In the genomic region with DNA sequence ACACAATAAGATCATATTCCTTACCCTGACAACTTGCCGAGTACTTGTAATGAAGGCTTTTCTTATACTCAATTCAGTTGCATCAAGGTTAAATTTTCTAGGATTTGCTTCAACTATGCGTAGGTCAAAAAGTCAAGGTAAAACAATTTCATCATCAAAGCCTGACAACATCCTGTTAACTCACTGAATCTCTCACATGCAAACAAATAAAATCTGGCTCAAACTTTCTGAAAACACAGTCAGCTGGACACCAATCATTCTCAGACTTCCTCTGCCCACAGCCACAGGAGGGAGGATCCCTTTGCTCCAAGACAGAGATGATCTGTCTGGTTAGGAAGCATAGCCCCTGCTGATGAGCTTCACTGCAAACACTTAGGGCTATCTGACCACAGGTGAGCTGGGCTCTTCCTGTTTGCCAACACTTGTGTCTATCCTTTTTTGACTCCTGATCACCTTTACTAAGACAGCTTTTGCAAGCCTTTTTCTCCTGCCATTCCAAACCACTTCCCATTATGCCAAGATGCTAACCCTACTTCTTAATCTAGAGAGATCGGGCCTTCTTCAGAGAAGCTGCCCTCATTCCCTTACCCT, we compare ENCODE assay signal across 18 cellular contexts. TPM values are rescaled to one million over a fixed set of nuclear protein-coding genes. Genes with fewer than 3 reads are reported as not detected.
A peak's percentile ranks its signal among the peaks of the same experiment; 100 is the strongest.
DNase-seq lines count a peak whose midpoint lies in the region; ATAC-seq and TF ChIP-seq lines count a peak whose summit lies in the region.
"Had no signal": no experiment of that assay in that cellular context is flagged by ENCODE, and none has a peak within 500 bp of the region (broad histone marks: within the 10 kb centered on the region; RNA-seq: fewer than 3 reads in every experiment).

No MANE protein-coding gene starts in this region.

- no peak overlapping the region for H2AK5ac ChIP-seq in IMR-90 (ENCODE audit: low read depth, low read length)

- no peak overlapping the region for H4K8ac ChIP-seq in IMR-90 (ENCODE audit: low read depth in 2 of 2, low read length in 2 of 2)

- ATAC-seq in IMR-90 (ENCODE audit: low read depth), result no peak
- no peak for ATAC-seq in stimulated activated effector memory CD8-positive, alpha-beta T cell treated with anti-CD3 and anti-CD28 coated beads, Interleukin-12 subunit alpha, Interleukin-12 subunit beta, amount 100 ng/mL, for 72 hours
- no peak for ATAC-seq in GM21390 (IDR thresholded peaks at IDR 0.05; ENCODE audit: unreplicated experiment)
- ATAC-seq: HCT116 had no signal

- H3K23ac ChIP-seq in IMR-90 (ENCODE audit: low read depth, low read length), result peak overlapping the region; percentile 74; the same call in 1 of the 2 replicates

- peaks cover 82% of the 10 kb centered on the region for H3K36me3 Mint-ChIP-seq in nephron progenitor cell (ENCODE audit: low read depth)
- H3K36me3 Mint-ChIP-seq in stimulated activated effector memory CD8-positive, alpha-beta T cell treated with anti-CD3 and anti-CD28 coated beads, Interleukin-12 subunit alpha, Interleukin-12 subunit beta, amount 100 ng/mL, for 72 hours, result peaks cover 93% of the 10 kb centered on the region

- peak overlapping the region; percentile 32; the same call in 1 of the 2 replicates for H3K14ac ChIP-seq in IMR-90 (replicated peaks; ENCODE audit: low read depth, low read length)

- no peak overlapping the region for H2AK9ac ChIP-seq in IMR-90 (replicated peaks; ENCODE audit: low read depth, low read length, poor library complexity)

- intact Hi-C loops in IMR-90 (cut with micrococcal nuclease), result no loop called here

- TF ChIP-seq CTCF in IMR-90 (conservative IDR thresholded peaks at IDR 0.05; ENCODE audit: low read depth, low read length) (no peak), fibroblast of villous mesenchyme (IDR thresholded peaks at IDR 0.05; ENCODE audit: insufficient read depth, low read depth, low read length) (no peak), nephron progenitor cell (IDR thresholded peaks at IDR 0.05) (no peak)

- H2BK15ac ChIP-seq in IMR-90 (ENCODE audit: low read depth, low read length), result no peak overlapping the region

- H3K9me3 Mint-ChIP-seq in nephron progenitor cell, result peaks cover 12% of the 10 kb centered on the region
- no peaks in the 10 kb centered on the region for H3K9me3 Mint-ChIP-seq in stimulated activated effector memory CD8-positive, alpha-beta T cell treated with anti-CD3 and anti-CD28 coated beads, Interleukin-12 subunit alpha, Interleukin-12 subunit beta, amount 100 ng/mL, for 72 hours
- H3K9me3 Mint-ChIP-seq: CD4-positive, alpha-beta T cell; HFFc6 had no signal

- peaks cover 3% of the 10 kb centered on the region for H3K27me3 Mint-ChIP-seq in nephron progenitor cell (ENCODE audit: low read depth, poor library complexity)
- H3K27me3 Mint-ChIP-seq: CD4-positive, alpha-beta T cell had no signal

- no peak overlapping the region for H3K27ac Mint-ChIP-seq in nephron progenitor cell
- no peak overlapping the region for H3K27ac Mint-ChIP-seq in stimulated activated effector memory CD8-positive, alpha-beta T cell treated with anti-CD3 and anti-CD28 coated beads, Interleukin-12 subunit alpha, Interleukin-12 subunit beta, amount 100 ng/mL, for 72 hours
- H3K27ac Mint-ChIP-seq: CD4-positive, alpha-beta T cell; HFFc6 had no signal

- no peak overlapping the region for H3K27ac ChIP-seq in IMR-90 (ENCODE audit: insufficient read depth, low read length)
- H3K27ac ChIP-seq: C4-2B had no signal

- peaks cover 21 to 56% of the 10 kb centered on the region in 2 experiments for H3K79me1 ChIP-seq in IMR-90 (ENCODE audit: low read depth in 1 of 2, low read length in 2 of 2)

- H2BK5ac ChIP-seq in IMR-90 (ENCODE audit: low read depth, low read length, poor library complexity, severe bottlenecking), result no peak overlapping the region

- no peak overlapping the region for H3K18ac ChIP-seq in IMR-90 (ENCODE audit: low read depth, low read length)

- H3K4ac ChIP-seq in IMR-90 (ENCODE audit: low read depth, low read length), result no peak overlapping the region

- no peak for DNase-seq in IMR-90
- peak; percentile 55 for DNase-seq in amniotic epithelial cell (ENCODE audit: low read depth)
- DNase-seq in fibroblast of villous mesenchyme (ENCODE audit: low read depth), result peak; percentile 49
- DNase-seq in nephron progenitor cell, result no peak
- no peak for DNase-seq in NCI-H2081 treated with DMSO at 0.1 percent for 48 hours (lab: John Stamatoyannopoulos, UW)
- no peak for DNase-seq in stimulated activated effector memory CD8-positive, alpha-beta T cell treated with anti-CD3 and anti-CD28 coated beads, Interleukin-12 subunit alpha, Interleukin-12 subunit beta, amount 100 ng/mL, for 72 hours (ENCODE audit: low spot score in 2 of 2)
- DNase-seq: AML-193; Caco-2; CD4-positive, alpha-beta T cell; DMS153; DMS79; GDM1; GOT3; H7; HFFc6 had no signal

- CTCF ChIA-PET in IMR-90 (lab: Yijun Ruan, JAX), result interaction anchor here (0.6 to 1.3 kb wide), 2 partner anchors 10 to 21 kb away, joined by 3 read pairs; no protein-coding TSS in a partner anchor

- H3K4me1 ChIP-seq in IMR-90 (ENCODE audit: control insufficient read depth, insufficient read depth, low read length), result peaks cover 9% of the 10 kb centered on the region
- H3K4me1 ChIP-seq: Caco-2 had no signal

- BruUV-seq in IMR-90 (replicated peaks; lab: Mats Ljungman, UMichigan), result no TSS peak

- no peaks in the 10 kb centered on the region for H3K9me3 ChIP-seq in IMR-90 (ENCODE audit: control insufficient read depth, insufficient read depth, low read length)
- H3K9me3 ChIP-seq: Caco-2 had no signal

- H3K36me3 ChIP-seq in IMR-90 (ENCODE audit: control insufficient read depth, insufficient read depth, low read length), result peaks cover 16% of the 10 kb centered on the region

- no peak overlapping the region for H3K9ac ChIP-seq in IMR-90 (ENCODE audit: low read depth, low read length)

- H3K4me1 Mint-ChIP-seq in nephron progenitor cell, result no peaks in the 10 kb centered on the region
- H3K4me1 Mint-ChIP-seq in stimulated activated effector memory CD8-positive, alpha-beta T cell treated with anti-CD3 and anti-CD28 coated beads, Interleukin-12 subunit alpha, Interleukin-12 subunit beta, amount 100 ng/mL, for 72 hours, result peaks cover 16% of the 10 kb centered on the region

- no peak overlapping the region for H3K4me3 ChIP-seq in IMR-90 (ENCODE audit: insufficient read depth, low read depth, low read length)
- no peak overlapping the region for H3K4me3 ChIP-seq in fibroblast of villous mesenchyme (ENCODE audit: low read depth, low read length)

- no peak overlapping the region for H3K4me2 ChIP-seq in IMR-90 (ENCODE audit: low read depth, low read length)

- POLR2A ChIA-PET in IMR-90 (lab: Charles Lee; ENCODE audit: unreplicated experiment), result no interaction called here

- no peaks in the 10 kb centered on the region for H3K27me3 ChIP-seq in IMR-90 (ENCODE audit: control insufficient read depth, insufficient read depth, low read length)

- dilution Hi-C loops in IMR-90 (cut with HindIII; ENCODE audit: low sequenced_read_pairs, unreplicated experiment), result no loop called here

- WGBS in IMR-90 (ENCODE audit: extremely low coverage in 2 of 2, insufficient read length in 1 of 2), 2 experiments, result 100% methylated on average over 3 of the region's 3 CpGs; no CpG with 5 or more reads in 1 of the 2 experiments

- in situ Hi-C loops in IMR-90 (cut with MboI; ENCODE audit: low sequenced_read_pairs), result no loop called here

- H3K9me1 ChIP-seq in IMR-90 (ENCODE audit: insufficient read depth, low read length), result no peaks in the 10 kb centered on the region; the same call in 1 of the 2 replicates

- peak overlapping the region; percentile 4 for H3K4me3 Mint-ChIP-seq in nephron progenitor cell
- no peak overlapping the region for H3K4me3 Mint-ChIP-seq in stimulated activated effector memory CD8-positive, alpha-beta T cell treated with anti-CD3 and anti-CD28 coated beads, Interleukin-12 subunit alpha, Interleukin-12 subunit beta, amount 100 ng/mL, for 72 hours
- H3K4me3 Mint-ChIP-seq: CD4-positive, alpha-beta T cell; HFFc6 had no signal

- no peak overlapping the region for H2BK120ac ChIP-seq in IMR-90 (ENCODE audit: low read depth, low read length)

- no peak overlapping the region for H4K5ac ChIP-seq in IMR-90 (ENCODE audit: low read depth, low read length)

- no peak for TF ChIP-seq POLR2A in IMR-90 (IDR thresholded peaks at IDR 0.05; ENCODE audit: low read depth, low read length)

- H3K56ac ChIP-seq in IMR-90 (ENCODE audit: extremely low read depth, insufficient read depth, low read length), result no peak overlapping the region

- no peak for TF ChIP-seq RAD21 in IMR-90 (IDR thresholded peaks at IDR 0.05; ENCODE audit: low read length)

- no peaks in the 10 kb centered on the region for H4K20me1 ChIP-seq in IMR-90 (ENCODE audit: insufficient read depth, low read length)

- H4K91ac ChIP-seq in IMR-90 (ENCODE audit: insufficient read depth, low read depth, low read length), result no peak overlapping the region

- H2BK20ac ChIP-seq in IMR-90 (ENCODE audit: low read depth, low read length), result no peak overlapping the region

- H2AFZ ChIP-seq in IMR-90 (replicated peaks; ENCODE audit: low read length, poor library complexity), result no peak overlapping the region

TF ChIP-seq in IMR-90, 13 proteins besides CTCF, POLR2A, EP300 and RAD21 (continues in another document):
- TF ChIP-seq, protein P1, sequence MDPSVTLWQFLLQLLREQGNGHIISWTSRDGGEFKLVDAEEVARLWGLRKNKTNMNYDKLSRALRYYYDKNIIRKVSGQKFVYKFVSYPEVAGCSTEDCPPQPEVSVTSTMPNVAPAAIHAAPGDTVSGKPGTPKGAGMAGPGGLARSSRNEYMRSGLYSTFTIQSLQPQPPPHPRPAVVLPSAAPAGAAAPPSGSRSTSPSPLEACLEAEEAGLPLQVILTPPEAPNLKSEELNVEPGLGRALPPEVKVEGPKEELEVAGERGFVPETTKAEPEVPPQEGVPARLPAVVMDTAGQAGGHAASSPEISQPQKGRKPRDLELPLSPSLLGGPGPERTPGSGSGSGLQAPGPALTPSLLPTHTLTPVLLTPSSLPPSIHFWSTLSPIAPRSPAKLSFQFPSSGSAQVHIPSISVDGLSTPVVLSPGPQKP (IDR thresholded peaks at IDR 0.05; ENCODE audit: borderline replicate concordance, low read depth, low read length), result no peak
- TF ChIP-seq MAFK (IDR thresholded peaks at IDR 0.05; ENCODE audit: low read depth, low read length) (no peak), BHLHE40 (IDR thresholded peaks at IDR 0.05; ENCODE audit: low read depth, low read length) (no peak)

RNA-seq across cellular contexts. Expression of gene STX6, which starts 20.0 kb away (rescaled TPM):
- total RNA-seq in IMR-90 (2012; rRNA removed) (31.4 and 38.0 TPM in 2 replicates), fibroblast of villous mesenchyme (23.8 and 48.4 TPM in 2 replicates)
- polyA plus RNA-seq in IMR-90 (2012; rRNA removed), result 14.5 and 16.0 TPM in 2 replicates
- polyA plus RNA-seq in IMR-90 (2012; cell fraction: cytosol; rRNA removed), result 8.8 and 10.4 TPM in 2 replicates
- polyA plus RNA-seq in IMR-90 (2012; cell fraction: nucleus; rRNA removed; ENCODE audit: low replicate concordance), result 7.2 and 15.5 TPM in 2 replicates

RNA-seq across cellular contexts. Expression of gene MR1, which starts 31.1 kb away (rescaled TPM):
- total RNA-seq in IMR-90 (2012; rRNA removed), result 5.0 and 6.1 TPM in 2 replicates
- polyA plus RNA-seq in IMR-90 (2012; rRNA removed), result 5.0 and 6.0 TPM in 2 replicates
- 2.1 and 3.4 TPM in 2 replicates for polyA plus RNA-seq in IMR-90 (2012; cell fraction: cytosol; rRNA removed)
- 1.8 and 4.0 TPM in 2 replicates for polyA plus RNA-seq in IMR-90 (2012; cell fraction: nucleus; rRNA removed; ENCODE audit: low replicate concordance)
- total RNA-seq in fibroblast of villous mesenchyme, result 17.1 and 35.8 TPM in 2 replicates
- total RNA-seq: H7 had no signal

Comparison
In these comparisons a context has a peak if more than half of its experiments do, and no peak if none do; other contexts are left out.
1. DNase-seq: peak in amniotic epithelial cell (single experiment) and fibroblast of villous mesenchyme (single experiment); none in IMR-90 (single experiment), nephron progenitor cell (single experiment), NCI-H2081 treated with DMSO at 0.1 percent for 48 hours (single experiment) and stimulated activated effector memory CD8-positive, alpha-beta T cell treated with anti-CD3 and anti-CD28 coated beads, Interleukin-12 subunit alpha, Interleukin-12 subunit beta, amount 100 ng/mL, for 72 hours (0 of 2).